In the genomic region with DNA sequence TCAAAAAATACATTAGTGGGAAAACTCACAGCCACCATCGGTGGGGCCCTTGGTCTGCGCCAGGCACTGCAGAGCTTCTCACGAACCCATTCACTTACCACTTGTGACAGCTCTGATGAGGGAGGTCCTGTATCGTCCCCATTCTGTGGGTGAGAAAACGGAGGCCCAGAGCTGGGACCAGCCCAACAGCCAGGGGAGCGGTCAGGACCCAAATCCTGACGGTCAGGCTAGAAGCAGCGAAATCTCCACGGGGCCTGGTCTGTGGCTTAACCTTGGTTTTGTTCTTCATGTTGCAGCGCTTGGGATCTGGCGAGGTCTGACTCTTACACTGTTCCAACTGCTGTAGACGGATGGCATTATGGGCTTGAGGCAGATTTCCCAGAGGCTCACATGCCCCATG, we compare ENCODE assay signal across 26 cellular contexts. TPM values are rescaled to one million over a fixed set of nuclear protein-coding genes. Genes with fewer than 3 reads are reported as not detected.
DNase-seq lines count a peak whose midpoint lies in the region; ATAC-seq and TF ChIP-seq lines count a peak whose summit lies in the region.
"Had no signal": no experiment of that assay in that cellular context is flagged by ENCODE, and none has a peak within 500 bp of the region (broad histone marks: within the 10 kb centered on the region; RNA-seq: fewer than 3 reads in every experiment).

No MANE protein-coding gene starts in this region.

- H3K9me3 ChIP-seq in CD8-positive, alpha-beta T cell (ENCODE audit: low read length), result no peaks in the 10 kb centered on the region
- H3K9me3 ChIP-seq in T-helper 17 cell (ENCODE audit: control insufficient read depth, low read length, poor library complexity, severe bottlenecking), result no peaks in the 10 kb centered on the region
- H3K9me3 ChIP-seq: BE2C, Peyer's patch, SK-N-SH had no signal

- peak overlapping the region; percentile 28 for H3K27ac Mint-ChIP-seq in CD8-positive, alpha-beta T cell
- peak overlapping the region; percentile 86 for H3K27ac Mint-ChIP-seq in T-helper 17 cell

- H3K4me1 Mint-ChIP-seq in CD8-positive, alpha-beta T cell (ENCODE audit: low read depth), result peaks cover 34% of the 10 kb centered on the region
- H3K4me1 Mint-ChIP-seq in T-helper 17 cell, result peaks cover 38% of the 10 kb centered on the region

- no peaks in the 10 kb centered on the region for H3K36me3 ChIP-seq in CD8-positive, alpha-beta T cell (ENCODE audit: insufficient read depth, low read length)
- H3K36me3 ChIP-seq: BE2C, Peyer's patch had no signal

- CTCF ChIA-PET in CD8-positive, alpha-beta T cell (lab: Charles Lee), result interaction anchor here (0.8 to 2.3 kb wide), 7 partner anchors 9 to 1152 kb away, joined by 3 to 11 read pairs (median 5); no protein-coding TSS in a partner anchor

- no peak for TF ChIP-seq CTCF in CD8-positive, alpha-beta T cell (IDR thresholded peaks at IDR 0.05)

- POLR2A ChIA-PET in CD8-positive, alpha-beta T cell (lab: Charles Lee), result interaction anchor here (1.1 to 3.2 kb wide), 3 partner anchors 31 to 166 kb away, joined by 4 to 24 read pairs (median 13); a partner anchor contains a TSS

- H3K4me1 ChIP-seq in CD8-positive, alpha-beta T cell (ENCODE audit: insufficient read depth, low read length), result peaks cover 31% of the 10 kb centered on the region
- H3K4me1 ChIP-seq: BE2C, Peyer's patch had no signal

- H3K36me3 Mint-ChIP-seq in CD8-positive, alpha-beta T cell, result no peaks in the 10 kb centered on the region
- no peaks in the 10 kb centered on the region for H3K36me3 Mint-ChIP-seq in T-helper 17 cell (ENCODE audit: low read depth)

- no peak for ATAC-seq in CD8-positive, alpha-beta T cell
- ATAC-seq in T-helper 17 cell, result no peak
- ATAC-seq: K562 had no signal

- DNase-seq in activated CD8-positive, alpha-beta memory T cell treated with anti-CD3 and anti-CD28 coated beads for 24 hours, result peak; percentile 50
- DNase-seq in activated CD8-positive, alpha-beta memory T cell treated with anti-CD3 and anti-CD28 coated beads, Interleukin-2, amount 50 U/mL, for 48 hours, result no peak
- DNase-seq in CD8-positive, alpha-beta T cell, result no peak
- DNase-seq in T-helper 17 cell, result no peak
- no peak for DNase-seq in OCI-M1 (lab: John Stamatoyannopoulos, UW)
- DNase-seq in foreskin melanocyte, result no peak
- no peak for DNase-seq in T-helper 1 cell
- DNase-seq: 8988T, ACHN, BE2C, Calu3, DMS79 treated with DMSO at 0.1 percent for 48 hours, HCEC 1CT, NCI-H1048, NCI-H1417, NCI-H1694, NCI-H2029 treated with DMSO at 0.1 percent for 48 hours, NCI-H2171, NCI-H226, NCI-H510A, NCI-H69, Peyer's patch, SK-N-SH had no signal

- no peak overlapping the region for H3K4me3 ChIP-seq in CD8-positive, alpha-beta T cell (ENCODE audit: low read depth, low read length)
- H3K4me3 ChIP-seq: K562, Peyer's patch had no signal

- no peaks in the 10 kb centered on the region for H3K9me3 Mint-ChIP-seq in CD8-positive, alpha-beta T cell

- H3K27me3 ChIP-seq in CD8-positive, alpha-beta T cell (ENCODE audit: insufficient read depth, low read length), result no peaks in the 10 kb centered on the region

- H3K4me3 Mint-ChIP-seq in CD8-positive, alpha-beta T cell, result no peak overlapping the region
- no peak overlapping the region for H3K4me3 Mint-ChIP-seq in T-helper 17 cell

- peaks cover 10% of the 10 kb centered on the region for H3K27me3 Mint-ChIP-seq in CD8-positive, alpha-beta T cell (ENCODE audit: low read depth)
- peaks cover 14% of the 10 kb centered on the region for H3K27me3 Mint-ChIP-seq in T-helper 17 cell

- intact Hi-C loops in CD8-positive, alpha-beta T cell (cut with DNase I, micrococcal nuclease), result loop anchor here (1.0 to 5.0 kb wide), 3 partner anchors 31 to 103 kb away; a partner anchor contains a TSS

- H3K27ac ChIP-seq in CD8-positive, alpha-beta T cell (ENCODE audit: low read depth, low read length), result no peak overlapping the region

RNA-seq across cellular contexts. Expression of a gene that starts 7.7 kb away (rescaled TPM):
- total RNA-seq in CD8-positive, alpha-beta T cell, result not detected
- not detected for total RNA-seq in T-helper 17 cell
- total RNA-seq: Calu3, H1, K562, OCI-LY7, Peyer's patch had no signal

RNA-seq across cellular contexts. Expression of a gene that starts 31.7 kb away (rescaled TPM):
- total RNA-seq in CD8-positive, alpha-beta T cell, result 10 to 100 TPM; 17.5 to 17.7 TPM
- total RNA-seq in T-helper 17 cell, result 10 to 100 TPM; 33.1 to 34.0 TPM
